8 cellular contexts compared by ENCODE assay signal in the genomic region with DNA sequence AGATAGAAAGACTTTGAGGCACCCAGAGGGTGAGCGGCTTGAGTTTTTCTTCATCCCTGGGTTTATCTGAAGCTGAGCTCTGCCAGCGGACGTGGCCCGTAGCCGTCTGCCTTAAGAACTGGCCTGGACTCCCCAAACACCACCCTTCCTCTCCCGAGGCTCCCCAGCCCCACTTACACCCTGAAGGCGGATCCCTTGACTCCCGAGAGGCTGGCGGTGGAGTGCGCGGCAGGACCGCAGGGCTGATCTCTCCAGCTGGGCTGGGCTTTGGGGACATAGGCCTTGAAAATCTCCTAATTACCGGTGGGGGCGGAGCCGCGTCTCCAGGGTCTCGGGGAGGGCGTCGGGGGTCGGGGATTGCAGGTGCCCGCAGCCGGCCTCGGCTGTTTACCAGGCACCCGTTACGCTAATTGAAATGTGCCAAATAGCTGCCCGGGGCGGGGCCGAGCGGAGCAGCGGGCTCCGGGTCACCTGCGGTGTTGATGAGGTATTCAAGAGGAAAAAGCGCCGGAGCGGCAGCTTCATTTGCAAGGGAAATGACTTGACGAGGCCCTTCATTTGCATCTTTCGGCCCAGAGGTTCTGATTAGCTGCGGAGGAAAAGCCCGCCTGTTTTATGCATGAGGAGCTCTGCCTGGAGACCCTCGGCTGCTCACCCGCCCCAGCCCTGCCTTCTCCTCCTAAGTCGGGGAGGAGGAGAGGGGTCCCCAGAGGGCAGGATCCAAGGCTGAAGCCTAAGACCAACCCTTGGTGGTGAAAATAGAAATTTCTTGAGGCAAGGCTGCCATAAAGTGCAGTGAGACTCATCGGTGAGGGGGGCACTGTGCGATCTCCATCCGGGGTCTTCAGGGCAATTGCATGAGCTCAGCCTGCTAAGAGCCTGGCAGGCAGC.
DNase-seq lines count a peak whose midpoint lies in the region; ATAC-seq and TF ChIP-seq lines count a peak whose summit lies in the region.

No MANE protein-coding gene starts in this region.

- peak overlapping the region; percentile 71 for H3K4me3 Mint-ChIP-seq in activated T-cell treated with anti-CD3 and anti-CD28 coated beads, Interleukin-2, amount 50 U/mL, for 24 hours

- H3K4me3 ChIP-seq in right cardiac atrium (ENCODE audit: low read length), result peak overlapping the region; percentile 41

- in situ Hi-C loops in GM13976 (cut with MboI; ENCODE audit: low sequenced_read_pairs, unreplicated experiment), result no loop called here

- 5% methylated on average over 45 of the region's 45 CpGs for WGBS in right cardiac atrium

- H3K4me1 Mint-ChIP-seq in activated T-cell treated with anti-CD3 and anti-CD28 coated beads, Interleukin-2, amount 50 U/mL, for 24 hours (ENCODE audit: low read depth), result peaks cover 16% of the 10 kb centered on the region

- DNase-seq in GM13976 (ENCODE audit: low spot score) (peak; percentile 72), NCI-H524 (lab: John Stamatoyannopoulos, UW) (peak; percentile 97 to 98), right cardiac atrium (peak in 1 of 3 donors; percentile 36), HuH-7.5 (ENCODE audit: low spot score) (no peak)
- DNase-seq in activated T-cell treated with anti-CD3 and anti-CD28 coated beads, Interleukin-2, amount 50 U/mL, for 24 hours, result peak; percentile 53
- DNase-seq in stimulated activated CD4-positive, alpha-beta T cell treated with anti-CD3 and anti-CD28 coated beads, Interleukin-12 subunit alpha, Interleukin-12 subunit beta, amount 100 ng/mL, for 4 hours, result peak; percentile 35

- peak; percentile 44 to 76 for ATAC-seq in right cardiac atrium
- no peak for ATAC-seq in HG03045 (IDR thresholded peaks at IDR 0.05; ENCODE audit: unreplicated experiment)
- no peak for ATAC-seq in GM21515 (IDR thresholded peaks at IDR 0.05; ENCODE audit: unreplicated experiment)

- intact Hi-C loops in right cardiac atrium (cut with DNase I), result no loop called here

- H3K9me3 Mint-ChIP-seq in activated T-cell treated with anti-CD3 and anti-CD28 coated beads, Interleukin-2, amount 50 U/mL, for 24 hours, result no peaks in the 10 kb centered on the region

- H3K27ac ChIP-seq in right cardiac atrium (ENCODE audit: low read length), result no peak overlapping the region

- no peaks in the 10 kb centered on the region for H3K27me3 ChIP-seq in right cardiac atrium (ENCODE audit: control insufficient read depth, insufficient read depth)

- H3K36me3 Mint-ChIP-seq in activated T-cell treated with anti-CD3 and anti-CD28 coated beads, Interleukin-2, amount 50 U/mL, for 24 hours (ENCODE audit: low read depth), result no peaks in the 10 kb centered on the region

- TF ChIP-seq CTCF in GM13976 (IDR thresholded peaks at IDR 0.05; ENCODE audit: borderline replicate concordance, control extremely low read depth, extremely low read depth, insufficient read depth, missing control alignments), result no peak

- no peaks in the 10 kb centered on the region for H3K9me3 ChIP-seq in right cardiac atrium (ENCODE audit: control insufficient read depth, low read length)

- H3K27ac Mint-ChIP-seq in activated T-cell treated with anti-CD3 and anti-CD28 coated beads, Interleukin-2, amount 50 U/mL, for 24 hours, result no peak overlapping the region

- H3K27me3 Mint-ChIP-seq in activated T-cell treated with anti-CD3 and anti-CD28 coated beads, Interleukin-2, amount 50 U/mL, for 24 hours, result peaks cover 30% of the 10 kb centered on the region

- H3K4me1 ChIP-seq in right cardiac atrium (ENCODE audit: control insufficient read depth, insufficient read depth, low read length), result no peaks in the 10 kb centered on the region

Comparison
In these comparisons a context has a peak if more than half of its experiments do, and no peak if none do; other contexts are left out.
1. ATAC-seq: peak in right cardiac atrium (2 of 2); none in HG03045 (single experiment) and GM21515 (single experiment).